Comparison of ENCODE assay signal across 20 cellular contexts in the genomic region with DNA sequence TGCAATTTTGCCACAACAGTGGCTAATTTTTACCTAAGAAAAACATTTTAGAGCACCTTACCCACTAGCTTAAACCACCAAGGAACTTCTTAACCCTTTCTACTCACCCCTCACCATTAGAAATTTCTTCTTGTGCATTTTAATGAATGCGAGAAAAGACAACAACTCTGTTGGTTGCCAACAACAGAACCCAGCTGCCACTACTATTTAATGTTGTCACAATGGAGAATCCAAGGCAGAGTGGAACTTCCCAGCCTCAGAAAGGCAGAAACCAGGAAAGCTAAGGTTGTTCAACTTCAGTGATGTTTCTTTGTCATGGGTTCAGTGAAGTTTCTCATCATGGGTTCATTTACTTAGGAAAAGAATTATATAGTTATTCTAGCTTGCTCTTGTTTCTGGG.
"Had no signal": no experiment of that assay in that cellular context is flagged by ENCODE, and none has a peak within 500 bp of the region (broad histone marks: within the 10 kb centered on the region; RNA-seq: fewer than 3 reads in every experiment).

No MANE protein-coding gene starts in this region.

- H3K4me3 ChIP-seq: heart left ventricle, left ventricle myocardium inferior, lower lobe of right lung, psoas muscle, right lobe of liver, tibial artery, upper lobe of left lung, uterus had no signal

- FAIRE-seq: colon, endometrium, frontal cortex, kidney had no signal

- H3K9me3 ChIP-seq: heart left ventricle, left ventricle myocardium inferior, lower lobe of right lung, psoas muscle, right lobe of liver, tibial artery, upper lobe of left lung, uterus had no signal

- H3K27me3 ChIP-seq: heart left ventricle, right lobe of liver, tibial artery, upper lobe of left lung, uterus had no signal

- H3K36me3 ChIP-seq: heart left ventricle, left ventricle myocardium inferior, lower lobe of right lung, right lobe of liver, tibial artery, upper lobe of left lung, uterus had no signal

- H2AFZ ChIP-seq: parathyroid adenoma had no signal

- H3K79me2 ChIP-seq: parathyroid adenoma had no signal

- H3K4me1 ChIP-seq: heart left ventricle, left ventricle myocardium inferior, lower lobe of right lung, parathyroid adenoma, psoas muscle, right lobe of liver, tibial artery, upper lobe of left lung, uterus had no signal

- DNase-seq: dermis blood vessel endothelial cell; effector CD8-positive, alpha-beta T cell; heart left ventricle; hypothalamus; kidney; left cardiac atrium; left ventricle myocardium inferior; lower lobe of right lung; midbrain; psoas muscle; retina; right lobe of liver; stimulated activated CD4-positive, alpha-beta T cell treated with anti-CD3 and anti-CD28 coated beads, Interleukin-4, amount 100 ng/mL, for 1 hour; tibial artery; upper lobe of left lung; uterus had no signal

- H3K9ac ChIP-seq: parathyroid adenoma had no signal

- H3K27ac ChIP-seq: heart left ventricle, left ventricle myocardium inferior, lower lobe of right lung, parathyroid adenoma, psoas muscle, right lobe of liver, tibial artery, upper lobe of left lung, uterus had no signal
